In genomic region chr13:50396001-50396400, GRCh38 we compare ENCODE assay signal across 15 cellular contexts.
"Had no signal": no experiment of that assay in that cellular context is flagged by ENCODE, and none has a peak within 500 bp of the region (broad histone marks: within the 10 kb centered on the region; RNA-seq: fewer than 3 reads in every experiment).

No MANE protein-coding gene starts in this region.

- H3K27ac ChIP-seq: dorsolateral prefrontal cortex, heart right ventricle, parathyroid adenoma, thyroid gland, uterus had no signal

- H3K9ac ChIP-seq: parathyroid adenoma had no signal

- H3K79me2 ChIP-seq: parathyroid adenoma had no signal

- H3K4me3 ChIP-seq: dorsolateral prefrontal cortex, esophagus squamous epithelium, heart right ventricle, skin epidermis, thyroid gland, uterus had no signal

- H2AFZ ChIP-seq: parathyroid adenoma had no signal

- H3K4me1 ChIP-seq: parathyroid adenoma, uterus had no signal

- DNase-seq: activated CD4-positive, alpha-beta memory T cell treated with anti-CD3 and anti-CD28 coated beads, Interleukin-2, amount 10 ng/mL, durations not matched to agents 7 days and 5 days; activated gamma-delta T cell; activated naive CD8-positive, alpha-beta T cell treated with anti-CD3 and anti-CD28 coated beads, Interleukin-2, amount 10 ng/mL, durations not matched to agents 7 days and 5 days; activated T-cell treated with anti-CD3 and anti-CD28 coated beads, Interleukin-2, amount 50 U/mL, for 48 hours; anterior cingulate cortex; dorsolateral prefrontal cortex; esophagus squamous epithelium; foreskin melanocyte; kidney; retina; thyroid gland; uterus had no signal

- H3K9me3 ChIP-seq: esophagus squamous epithelium, heart right ventricle, thyroid gland, uterus had no signal

- H3K27me3 ChIP-seq: dorsolateral prefrontal cortex, esophagus squamous epithelium, heart right ventricle, thyroid gland, uterus had no signal

- H3K36me3 ChIP-seq: esophagus squamous epithelium, heart right ventricle, thyroid gland, uterus had no signal
